ENCODE assay signal across 21 cellular contexts in the genomic region with DNA sequence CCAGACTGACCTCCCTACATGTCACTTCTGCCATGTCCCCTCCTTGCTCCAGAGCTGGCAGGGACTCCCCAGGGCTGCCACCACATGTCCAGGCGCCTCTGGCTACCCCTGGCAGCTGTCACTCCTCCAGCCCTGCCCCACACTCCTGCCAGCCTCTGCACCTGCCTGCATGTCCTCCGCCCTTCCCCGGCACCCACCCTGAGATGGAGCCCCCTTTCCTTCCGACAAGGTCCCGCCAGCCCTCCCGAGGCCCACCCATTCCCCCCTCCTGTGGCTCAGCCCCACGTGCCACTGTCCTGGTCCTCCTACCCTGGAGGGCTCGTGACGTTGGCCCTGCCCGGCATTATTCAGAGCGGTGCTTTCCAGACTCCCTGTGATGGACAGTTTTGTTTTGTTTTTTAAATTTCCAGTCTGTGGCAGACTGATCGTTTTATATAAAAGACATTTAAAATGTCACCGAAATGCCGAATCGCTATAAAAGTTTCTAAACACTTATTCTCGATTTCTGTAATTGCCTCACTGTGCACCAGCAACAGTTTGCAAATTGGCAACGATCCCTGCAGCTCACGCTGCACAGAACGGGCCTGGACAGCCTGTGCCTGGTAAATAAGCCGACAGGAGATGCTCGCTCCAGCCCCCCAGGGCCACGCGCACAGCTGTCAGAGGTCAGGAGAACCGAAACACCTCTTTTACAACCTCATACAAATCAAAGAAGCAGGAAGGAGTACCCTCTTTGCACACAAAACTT.
DNase-seq lines count a peak whose midpoint lies in the region; ATAC-seq and TF ChIP-seq lines count a peak whose summit lies in the region.
"Had no signal": no experiment of that assay in that cellular context is flagged by ENCODE, and none has a peak within 500 bp of the region (broad histone marks: within the 10 kb centered on the region; RNA-seq: fewer than 3 reads in every experiment).

No MANE protein-coding gene starts in this region.

- 38 to 82% methylated on average over 14 to 17 of the region's 24 CpGs for WGBS in gastroesophageal sphincter (ENCODE audit: low coverage in 1 of 2), 2 donors

- no peaks in the 10 kb centered on the region for H3K4me1 Mint-ChIP-seq in Caco-2 (ENCODE audit: low read depth, unreplicated experiment)
- H3K4me1 Mint-ChIP-seq: activated CD4-positive, alpha-beta T cell treated with anti-CD3 and anti-CD28 coated beads, Interleukin-2, amount 10 ng/mL, durations not matched to agents 7 days and 5 days; CD14-positive monocyte; naive thymus-derived CD8-positive, alpha-beta T cell had no signal

- H3K9me3 ChIP-seq in Caco-2 (no peaks in the 10 kb centered on the region), muscle layer of colon (ENCODE audit: low read length) (no peaks in the 10 kb centered on the region), gastrocnemius medialis (no peaks in the 10 kb centered on the region), lower lobe of right lung (no peaks in the 10 kb centered on the region), gastroesophageal sphincter (no peaks in the 10 kb centered on the region)
- H3K9me3 ChIP-seq: esophagus squamous epithelium had no signal

- intact Hi-C loops in Caco-2 (cut with micrococcal nuclease; ENCODE audit: unreplicated experiment) = no loop called here
- intact Hi-C loops in gastrocnemius medialis (cut with DNase I; ENCODE audit: low total_unique reads) = no loop called here
- intact Hi-C loops in lower lobe of right lung (cut with DNase I) = no loop called here

- H3K4me3 ChIP-seq in Caco-2 (ENCODE audit: low read depth, low read length) (no peak overlapping the region), muscle layer of colon (ENCODE audit: low read depth in 1 of 2, low read length in 2 of 2) (peak overlapping the region in 1 of 2 donors; percentile 38), gastrocnemius medialis (peak overlapping the region in 1 of 4 donors; percentile 2), lower lobe of right lung (no peak overlapping the region), gastroesophageal sphincter (no peak overlapping the region)
- H3K4me3 ChIP-seq: esophagus squamous epithelium, lung had no signal

- no peaks in the 10 kb centered on the region for H3K9me3 Mint-ChIP-seq in Caco-2 (ENCODE audit: unreplicated experiment)
- H3K9me3 Mint-ChIP-seq: activated CD4-positive, alpha-beta T cell treated with anti-CD3 and anti-CD28 coated beads, Interleukin-2, amount 10 ng/mL, durations not matched to agents 7 days and 5 days; naive thymus-derived CD8-positive, alpha-beta T cell had no signal

- in situ Hi-C loops in gastrocnemius medialis (cut with MboI; ENCODE audit: low sequenced_read_pairs in 4 of 4) = no loop called here

- CTCF ChIA-PET in Caco-2 (lab: Charles Lee) = no interaction called here

- peak overlapping the region; percentile 35 for H3K27ac Mint-ChIP-seq in Caco-2 (ENCODE audit: unreplicated experiment)
- H3K27ac Mint-ChIP-seq: activated CD4-positive, alpha-beta T cell treated with anti-CD3 and anti-CD28 coated beads, Interleukin-2, amount 10 ng/mL, durations not matched to agents 7 days and 5 days had no signal

- no peak overlapping the region for H3K4me3 Mint-ChIP-seq in Caco-2 (ENCODE audit: unreplicated experiment)
- H3K4me3 Mint-ChIP-seq: activated CD4-positive, alpha-beta T cell treated with anti-CD3 and anti-CD28 coated beads, Interleukin-2, amount 10 ng/mL, durations not matched to agents 7 days and 5 days; CD14-positive monocyte; naive thymus-derived CD8-positive, alpha-beta T cell had no signal

- TF ChIP-seq EP300 in gastroesophageal sphincter (IDR thresholded peaks at IDR 0.05) = no peak

- peak overlapping the region; percentile 47 for H3K27ac ChIP-seq in cingulate gyrus (ENCODE audit: low read depth, low read length)
- peak overlapping the region; percentile 54 for H3K27ac ChIP-seq in muscle layer of colon (ENCODE audit: low read depth, low read length)
- H3K27ac ChIP-seq in gastrocnemius medialis = peak overlapping the region; percentile 57 to 85 (median 72)
- H3K27ac ChIP-seq in lower lobe of right lung = no peak overlapping the region
- H3K27ac ChIP-seq in gastroesophageal sphincter = no peak overlapping the region
- H3K27ac ChIP-seq: esophagus squamous epithelium had no signal

- H3K9ac ChIP-seq in muscle layer of colon (ENCODE audit: low read length) = peak overlapping the region; percentile 27

- peaks cover 81% of the 10 kb centered on the region for H3K36me3 Mint-ChIP-seq in Caco-2 (ENCODE audit: insufficient read depth, unreplicated experiment)

- BruUV-seq in Caco-2 (replicated peaks; lab: Mats Ljungman, UMichigan) = no TSS peak

- TF ChIP-seq CTCF in Caco-2 (IDR thresholded peaks at IDR 0.05; ENCODE audit: insufficient read depth in 1 of 2, low read depth in 1 of 2, low read length in 1 of 2, severe bottlenecking in 1 of 2, unreplicated experiment in 1 of 2) (no peak), gastrocnemius medialis (IDR thresholded peaks at IDR 0.05 in 4 of 5, conservative IDR thresholded peaks at IDR 0.05 in 1 of 5) (no peak), lower lobe of right lung (IDR thresholded peaks at IDR 0.05) (no peak), gastroesophageal sphincter (IDR thresholded peaks at IDR 0.05) (no peak)

- H3K27me3 ChIP-seq in Caco-2 (replicated peaks; ENCODE audit: control insufficient read depth, insufficient read depth, low read length) = no peaks in the 10 kb centered on the region
- no peaks in the 10 kb centered on the region for H3K27me3 ChIP-seq in muscle layer of colon (ENCODE audit: control insufficient read depth in 1 of 2, insufficient read depth in 2 of 2, low read length in 2 of 2)
- H3K27me3 ChIP-seq in gastrocnemius medialis = no peaks in the 10 kb centered on the region
- H3K27me3 ChIP-seq in lower lobe of right lung (ENCODE audit: low read depth) = no peaks in the 10 kb centered on the region
- H3K27me3 ChIP-seq in gastroesophageal sphincter = no peaks in the 10 kb centered on the region
- H3K27me3 ChIP-seq: esophagus squamous epithelium had no signal

- TF ChIP-seq POLR2A in gastrocnemius medialis (IDR thresholded peaks at IDR 0.05) (no peak), gastroesophageal sphincter (IDR thresholded peaks at IDR 0.05) (no peak)

- POLR2A ChIA-PET in Caco-2 (lab: Charles Lee) = no interaction called here

- H3K4me1 ChIP-seq in Caco-2 (no peaks in the 10 kb centered on the region), muscle layer of colon (ENCODE audit: insufficient read depth, low read length) (peaks cover 23% of the 10 kb centered on the region), gastrocnemius medialis (peaks cover 14 to 18% of the 10 kb centered on the region in 2 donors), lower lobe of right lung (no peaks in the 10 kb centered on the region), gastroesophageal sphincter (no peaks in the 10 kb centered on the region)
- H3K4me1 ChIP-seq: esophagus squamous epithelium had no signal

- DNase-seq in Caco-2 = no peak
- DNase-seq in gastrocnemius medialis = peak; percentile 72 to 84
- DNase-seq in lower lobe of right lung = no peak
- no peak for DNase-seq in activated CD4-positive, alpha-beta T cell treated with anti-CD3 and anti-CD28 coated beads, Interleukin-2, amount 50 U/mL, for 4 hours
- DNase-seq in GM19240 (ENCODE audit: insufficient read length, low spot score) = no peak
- DNase-seq: activated CD4-positive, alpha-beta T cell treated with anti-CD3 and anti-CD28 coated beads, Interleukin-2, amount 10 ng/mL, durations not matched to agents 7 days and 5 days; activated gamma-delta T cell; amniotic stem cell; effector CD8-positive, alpha-beta T cell; esophagus squamous epithelium; GDM1; naive thymus-derived CD8-positive, alpha-beta T cell; NCI-H1092 treated with DMSO at 0.1 percent for 48 hours; NCI-H526 treated with DMSO at 0.1 percent for 48 hours; retina; SHP77 had no signal

- H3K27me3 Mint-ChIP-seq in Caco-2 (ENCODE audit: insufficient read depth, unreplicated experiment) = no peaks in the 10 kb centered on the region
- H3K27me3 Mint-ChIP-seq: activated CD4-positive, alpha-beta T cell treated with anti-CD3 and anti-CD28 coated beads, Interleukin-2, amount 10 ng/mL, durations not matched to agents 7 days and 5 days; naive thymus-derived CD8-positive, alpha-beta T cell had no signal

- peak; percentile 78 to 89 for ATAC-seq in gastrocnemius medialis
- ATAC-seq in lower lobe of right lung = no peak
- ATAC-seq in gastroesophageal sphincter = no peak
- ATAC-seq: naive thymus-derived CD8-positive, alpha-beta T cell had no signal

- H3K36me3 ChIP-seq in Caco-2 (ENCODE audit: control insufficient read depth, insufficient read depth, low read length) = no peaks in the 10 kb centered on the region; the same call in none of the 2 replicates
- H3K36me3 ChIP-seq in muscle layer of colon (ENCODE audit: insufficient read depth, low read length) = peaks cover 5% of the 10 kb centered on the region
- peaks cover 0 to 25% of the 10 kb centered on the region in 2 donors for H3K36me3 ChIP-seq in gastrocnemius medialis
- peaks cover 79% of the 10 kb centered on the region for H3K36me3 ChIP-seq in lower lobe of right lung
- H3K36me3 ChIP-seq in gastroesophageal sphincter = peaks cover 0 to 84% of the 10 kb centered on the region in 2 donors

Comparison
In these comparisons a context has a peak if more than half of its experiments do, and no peak if none do; other contexts are left out.
1. DNase-seq: peak in gastrocnemius medialis (2 of 2); none in Caco-2 (0 of 2), lower lobe of right lung (single experiment), activated CD4-positive, alpha-beta T cell treated with anti-CD3 and anti-CD28 coated beads, Interleukin-2, amount 50 U/mL, for 4 hours (0 of 2) and GM19240 (single experiment).
2. H3K27ac ChIP-seq: peak in cingulate gyrus (single experiment), muscle layer of colon (single experiment) and gastrocnemius medialis (4 of 4); none in lower lobe of right lung (single experiment) and gastroesophageal sphincter (0 of 4).
3. ATAC-seq: peak in gastrocnemius medialis (2 of 2); none in lower lobe of right lung (0 of 2) and gastroesophageal sphincter (single experiment).